ENCODE assay signal across 26 cellular contexts in genomic region chr6:80932364-80932763, GRCh38.
DNase-seq lines count a peak whose midpoint lies in the region; ATAC-seq and TF ChIP-seq lines count a peak whose summit lies in the region.
"Had no signal": no experiment of that assay in that cellular context is flagged by ENCODE, and none has a peak within 500 bp of the region (broad histone marks: within the 10 kb centered on the region; RNA-seq: fewer than 3 reads in every experiment).

No MANE protein-coding gene starts in this region.

- H3K36me3 ChIP-seq in BJ (ENCODE audit: control insufficient read depth, insufficient read depth, low read length), result no peaks in the 10 kb centered on the region
- H3K36me3 ChIP-seq: ascending aorta, BE2C, prostate gland, right lobe of liver, transverse colon had no signal

- no peak for TF ChIP-seq CTCF in BJ (IDR thresholded peaks at IDR 0.05; ENCODE audit: insufficient read depth, low read depth, low read length)
- TF ChIP-seq CTCF in cardiac fibroblast (IDR thresholded peaks at IDR 0.05; ENCODE audit: low read depth, low read length), result no peak

- ATAC-seq in GM19035 (IDR thresholded peaks at IDR 0.05; ENCODE audit: unreplicated experiment) (no peak), left ventricle myocardium superior (no peak), HG03521 (IDR thresholded peaks at IDR 0.05; ENCODE audit: unreplicated experiment) (no peak)
- ATAC-seq: A549; foreskin keratinocyte; naive thymus-derived CD8-positive, alpha-beta T cell; PC-3; right lobe of liver; WTC11 had no signal

- H3K27me3 ChIP-seq in BJ (ENCODE audit: control insufficient read depth, insufficient read depth, low read length), result no peaks in the 10 kb centered on the region
- H3K27me3 ChIP-seq: ascending aorta, BE2C, foreskin keratinocyte, right lobe of liver, transverse colon had no signal

- H3K4me3 ChIP-seq in BJ (ENCODE audit: low read depth, low read length) (no peak overlapping the region), cardiac fibroblast (replicated peaks in 1 of 2; ENCODE audit: low read depth in 2 of 2, low read length in 2 of 2) (no peak overlapping the region)
- H3K4me3 ChIP-seq: A549, ascending aorta, lung, prostate gland, right lobe of liver, SK-N-MC, transverse colon had no signal

- POLR2A ChIA-PET in BJ (lab: Charles Lee), result no interaction called here

- CTCF ChIA-PET in BJ (lab: Yijun Ruan, JAX), result no interaction called here

- DNase-seq in BJ (ENCODE audit: low read depth) (peak; percentile 8), HS-5 (ENCODE audit: low read depth) (peak; percentile 11), cardiac fibroblast (ENCODE audit: low read depth in 2 of 2) (peak; percentile 13 to 62), iris pigment epithelial cell (ENCODE audit: low read depth) (peak; percentile 41), NOMO-1 treated with dmso at 0.1 percent for 144 hours (lab: John Stamatoyannopoulos, UW; ENCODE audit: unreplicated experiment) (no peak), left ventricle myocardium superior (no peak)
- DNase-seq: activated CD4-positive, alpha-beta T cell treated with anti-CD3 and anti-CD28 coated beads, Interleukin-2, amount 10 ng/mL, durations not matched to agents 7 days and 5 days; activated effector memory CD4-positive, alpha-beta T cell treated with Interleukin-2 at 50 U/mL for 16 hours; BE2C; KG1; naive thymus-derived CD8-positive, alpha-beta T cell; NCI-H524 treated with DMSO at 0.1 percent for 48 hours; nucleus accumbens; PC-3; right lobe of liver; stimulated activated CD4-positive, alpha-beta T cell treated with anti-CD3 and anti-CD28 coated beads, Interleukin-4, amount 100 ng/mL, for 4 hours; transverse colon had no signal

- intact Hi-C loops in left ventricle myocardium superior (cut with micrococcal nuclease), result no loop called here

Comparison
In these comparisons a context has a peak if more than half of its experiments do, and no peak if none do; other contexts are left out.
1. DNase-seq: peak in BJ (single experiment), HS-5 (single experiment), cardiac fibroblast (2 of 2) and iris pigment epithelial cell (single experiment); none in NOMO-1 treated with dmso at 0.1 percent for 144 hours (single experiment) and left ventricle myocardium superior (single experiment).